ENCODE assay signal across 9 cellular contexts in genomic region chr2:134657650-134658250, GRCh38.
A peak's percentile ranks its signal among the peaks of the same experiment; 100 is the strongest.
DNase-seq lines count a peak whose midpoint lies in the region; ATAC-seq and TF ChIP-seq lines count a peak whose summit lies in the region.
"Had no signal": no experiment of that assay in that cellular context is flagged by ENCODE, and none has a peak within 500 bp of the region (broad histone marks: within the 10 kb centered on the region; RNA-seq: fewer than 3 reads in every experiment).

No MANE protein-coding gene starts in this region.

- H3K4me2 ChIP-seq in SU-DHL-6 (ENCODE audit: low read depth, low read length, poor library complexity, severe bottlenecking): no peak overlapping the region

- no peaks in the 10 kb centered on the region for H3K4me1 ChIP-seq in stomach

- H3K27ac ChIP-seq in SU-DHL-6 (ENCODE audit: low read depth, low read length) (no peak overlapping the region), stomach (no peak overlapping the region)

- H3K9me3 ChIP-seq in SU-DHL-6 (ENCODE audit: insufficient read depth, low read length) (no peaks in the 10 kb centered on the region), stomach (no peaks in the 10 kb centered on the region)

- DNase-seq in AG09309 (ENCODE audit: low read depth) (no peak), GM10266 (ENCODE audit: extremely low spot score) (no peak), fibroblast of the aortic adventitia (ENCODE audit: low read depth) (peak; percentile 1), GM03348 (ENCODE audit: low spot score) (no peak), stomach (no peak), HuH-7 (ENCODE audit: low spot score) (no peak)

- H3F3A ChIP-seq in SU-DHL-6 (ENCODE audit: insufficient read depth): no peaks in the 10 kb centered on the region

- no peaks in the 10 kb centered on the region for H3K9me2 ChIP-seq in SU-DHL-6 (replicated peaks; ENCODE audit: insufficient read depth, low read length)

- no peak overlapping the region for H2AFZ ChIP-seq in SU-DHL-6 (ENCODE audit: low read depth, low read length, severe bottlenecking)

- no peaks in the 10 kb centered on the region for H3K79me2 ChIP-seq in SU-DHL-6 (ENCODE audit: insufficient read depth, low read length)

- no peaks in the 10 kb centered on the region for H4K20me1 ChIP-seq in SU-DHL-6 (ENCODE audit: low read depth, low read length)

- no peak overlapping the region for H3K9ac ChIP-seq in SU-DHL-6 (ENCODE audit: low read length)

- no peak overlapping the region for H3K4me3 ChIP-seq in AG09309 (ENCODE audit: control insufficient read depth, low read depth, low read length)
- H3K4me3 ChIP-seq in SU-DHL-6 (ENCODE audit: insufficient read depth, low read length, poor library complexity, severe bottlenecking): no peak overlapping the region
- H3K4me3 ChIP-seq in fibroblast of the aortic adventitia (ENCODE audit: low read depth, low read length): no peak overlapping the region
- H3K4me3 ChIP-seq in stomach: no peak overlapping the region

- intact Hi-C loops in stomach (cut with DNase I; ENCODE audit: low total_unique reads): no loop called here

- no peak for TF ChIP-seq EP300 in stomach (IDR thresholded peaks at IDR 0.05)

- no peak for ATAC-seq in GM19351 (IDR thresholded peaks at IDR 0.05; ENCODE audit: unreplicated experiment)
- ATAC-seq: stimulated activated effector memory CD8-positive, alpha-beta T cell treated with anti-CD3 and anti-CD28 coated beads, Interleukin-12 subunit alpha, Interleukin-12 subunit beta, amount 100 ng/mL, for 72 hours had no signal

- TF ChIP-seq POLR2A in stomach (IDR thresholded peaks at IDR 0.05): no peak

- no peaks in the 10 kb centered on the region for H3K27me3 ChIP-seq in SU-DHL-6 (ENCODE audit: low read length)
- H3K27me3 ChIP-seq in stomach: no peaks in the 10 kb centered on the region

- H3K36me3 ChIP-seq in SU-DHL-6 (ENCODE audit: low read length) (no peaks in the 10 kb centered on the region), stomach (no peaks in the 10 kb centered on the region)

- TF ChIP-seq CTCF in AG09309 (IDR thresholded peaks at IDR 0.05; ENCODE audit: control insufficient read depth, insufficient read depth, low read depth, low read length, missing control alignments) (peak; percentile 56), GM10266 (IDR thresholded peaks at IDR 0.05; ENCODE audit: control insufficient read depth, insufficient read depth, low read depth, missing control alignments) (peak; percentile 32), SU-DHL-6 (IDR thresholded peaks at IDR 0.05; ENCODE audit: insufficient read depth, low read length, poor library complexity, severe bottlenecking) (peak; percentile 53), fibroblast of the aortic adventitia (IDR thresholded peaks at IDR 0.05; ENCODE audit: insufficient read depth, low read length) (peak; percentile 48), stomach (IDR thresholded peaks at IDR 0.05) (peak in 3 of 7 experiments; percentile 27 to 33 (median 31))

- WGBS in stomach, 5 donors: 73 to 81% (median 76%) methylated on average over 12 of the region's 12 CpGs
